ENCODE assay signal across 29 cellular contexts in genomic region chr10:51403522-51403921, GRCh38.
"Had no signal": no experiment of that assay in that cellular context is flagged by ENCODE, and none has a peak within 500 bp of the region (broad histone marks: within the 10 kb centered on the region; RNA-seq: fewer than 3 reads in every experiment).

No MANE protein-coding gene starts in this region.

- H3K4me3 Mint-ChIP-seq: activated CD4-positive, alpha-beta memory T cell treated with anti-CD3 and anti-CD28 coated beads, Interleukin-2, amount 10 ng/mL, durations not matched to agents 7 days and 5 days; activated CD4-positive, alpha-beta T cell treated with anti-CD3 and anti-CD28 coated beads for 36 hours; activated CD4-positive, alpha-beta T cell treated with anti-CD3 and anti-CD28 coated beads, Interleukin-2, amount 10 ng/mL, durations not matched to agents 24 days and 14 days; activated naive CD8-positive, alpha-beta T cell; activated T-cell treated with anti-CD3 and anti-CD28 coated beads, Interleukin-2, amount 50 U/mL, for 24 hours; activated T-cell treated with anti-CD3 and anti-CD28 coated beads, Interleukin-2, amount 50 U/mL, for 72 hours; activated T-helper 17 cell treated with anti-CD3 and anti-CD28 coated beads, Interleukin-2, amount 50 U/mL, for 72 hours; central memory CD8-positive, alpha-beta T cell; dendritic cell treated with granulocyte-macrophage colony-stimulating factor and Interleukin-4, amounts not matched to agents 40 ng/mL and 50 ng/mL, for 4 days; endodermal cell; T-helper 17 cell; T-helper 2 cell treated with Interferon-gamma antibody and Interleukin-4, amounts not matched to agents 5 μg/mL and 100 μg/mL, for 36 hours had no signal

- H3K4me1 ChIP-seq: adrenal gland had no signal

- H3K36me3 Mint-ChIP-seq: activated naive CD8-positive, alpha-beta T cell had no signal

- H3K36me3 ChIP-seq: adrenal gland, brain microvascular endothelial cell had no signal

- H3K27me3 Mint-ChIP-seq: activated CD4-positive, alpha-beta memory T cell treated with anti-CD3 and anti-CD28 coated beads, Interleukin-2, amount 10 ng/mL, durations not matched to agents 7 days and 5 days; activated CD4-positive, alpha-beta T cell treated with anti-CD3 and anti-CD28 coated beads, Interleukin-2, amount 10 ng/mL, durations not matched to agents 24 days and 14 days; activated T-helper 17 cell treated with anti-CD3 and anti-CD28 coated beads, Interleukin-2, amount 50 U/mL, for 72 hours; central memory CD8-positive, alpha-beta T cell; dendritic cell treated with granulocyte-macrophage colony-stimulating factor and Interleukin-4, amounts not matched to agents 40 ng/mL and 50 ng/mL, for 4 days had no signal

- H3K27ac Mint-ChIP-seq: activated CD4-positive, alpha-beta memory T cell treated with anti-CD3 and anti-CD28 coated beads, Interleukin-2, amount 10 ng/mL, durations not matched to agents 7 days and 5 days; activated CD4-positive, alpha-beta T cell treated with anti-CD3 and anti-CD28 coated beads for 36 hours; activated CD4-positive, alpha-beta T cell treated with anti-CD3 and anti-CD28 coated beads, Interleukin-2, amount 10 ng/mL, durations not matched to agents 24 days and 14 days; activated naive CD8-positive, alpha-beta T cell; activated T-cell treated with anti-CD3 and anti-CD28 coated beads, Interleukin-2, amount 50 U/mL, for 24 hours; activated T-cell treated with anti-CD3 and anti-CD28 coated beads, Interleukin-2, amount 50 U/mL, for 72 hours; activated T-helper 17 cell treated with anti-CD3 and anti-CD28 coated beads, Interleukin-2, amount 50 U/mL, for 72 hours; dendritic cell treated with granulocyte-macrophage colony-stimulating factor and Interleukin-4, amounts not matched to agents 40 ng/mL and 50 ng/mL, for 4 days; endodermal cell; T-helper 17 cell; T-helper 2 cell treated with Interferon-gamma antibody and Interleukin-4, amounts not matched to agents 5 μg/mL and 100 μg/mL, for 36 hours had no signal

- H3K9me3 Mint-ChIP-seq: activated CD4-positive, alpha-beta memory T cell treated with anti-CD3 and anti-CD28 coated beads, Interleukin-2, amount 10 ng/mL, durations not matched to agents 7 days and 5 days; activated CD4-positive, alpha-beta T cell treated with anti-CD3 and anti-CD28 coated beads, Interleukin-2, amount 10 ng/mL, durations not matched to agents 24 days and 14 days; activated T-cell treated with anti-CD3 and anti-CD28 coated beads, Interleukin-2, amount 50 U/mL, for 24 hours; activated T-cell treated with anti-CD3 and anti-CD28 coated beads, Interleukin-2, amount 50 U/mL, for 72 hours; activated T-helper 17 cell treated with anti-CD3 and anti-CD28 coated beads, Interleukin-2, amount 50 U/mL, for 72 hours; central memory CD8-positive, alpha-beta T cell; endodermal cell; T-helper 2 cell treated with Interferon-gamma antibody and Interleukin-4, amounts not matched to agents 5 μg/mL and 100 μg/mL, for 36 hours had no signal

- ATAC-seq: activated CD4-positive, alpha-beta T cell treated with anti-CD3 and anti-CD28 coated beads for 36 hours; activated T-cell treated with anti-CD3 and anti-CD28 coated beads, Interleukin-2, amount 50 U/mL, for 72 hours; activated T-helper 17 cell treated with anti-CD3 and anti-CD28 coated beads, Interleukin-2, amount 50 U/mL, for 72 hours; esophagus mucosa; T-helper 17 cell had no signal

- H3K27me3 ChIP-seq: adrenal gland, brain microvascular endothelial cell, dorsolateral prefrontal cortex had no signal

- H3K4me1 Mint-ChIP-seq: activated CD4-positive, alpha-beta memory T cell treated with anti-CD3 and anti-CD28 coated beads, Interleukin-2, amount 10 ng/mL, durations not matched to agents 7 days and 5 days; activated CD4-positive, alpha-beta T cell treated with anti-CD3 and anti-CD28 coated beads for 36 hours; activated CD4-positive, alpha-beta T cell treated with anti-CD3 and anti-CD28 coated beads, Interleukin-2, amount 10 ng/mL, durations not matched to agents 24 days and 14 days; activated T-helper 17 cell treated with anti-CD3 and anti-CD28 coated beads, Interleukin-2, amount 50 U/mL, for 72 hours; central memory CD8-positive, alpha-beta T cell; T-helper 17 cell had no signal

- H3K27ac ChIP-seq: adrenal gland, brain microvascular endothelial cell, dorsolateral prefrontal cortex had no signal

- DNase-seq: activated CD4-positive, alpha-beta memory T cell treated with anti-CD3 and anti-CD28 coated beads, Interleukin-2, amount 10 ng/mL, durations not matched to agents 7 days and 5 days; activated CD4-positive, alpha-beta T cell treated with anti-CD3 and anti-CD28 coated beads for 36 hours; activated CD4-positive, alpha-beta T cell treated with anti-CD3 and anti-CD28 coated beads, Interleukin-2, amount 10 ng/mL, durations not matched to agents 24 days and 14 days; activated CD4-positive, CD25-positive, alpha-beta regulatory T cell; activated CD4-positive, CD25-positive, alpha-beta regulatory T cell treated with anti-CD3 and anti-CD28 coated beads, Interleukin-2, amount 50 U/mL, for 72 hours; activated CD8-positive, alpha-beta memory T cell treated with anti-CD3 and anti-CD28 coated beads, Interleukin-2, amount 50 U/mL, for 48 hours; activated effector memory CD4-positive, alpha-beta T cell treated with Interleukin-2 at 50 U/mL for 16 hours; activated gamma-delta T cell treated with Interleukin-2 at 50 U/mL for 16 hours; activated naive CD4-positive, alpha-beta T cell treated with anti-CD3 and anti-CD28 coated beads, Interleukin-2, amount 50 U/mL, for 16 hours; activated naive CD4-positive, alpha-beta T cell treated with Interleukin-2 at 50 U/mL for 16 hours; activated T-cell treated with anti-CD3 and anti-CD28 coated beads for 4 hours; activated T-cell treated with anti-CD3 and anti-CD28 coated beads, Interleukin-2, amount 50 U/mL, for 24 hours; activated T-cell treated with anti-CD3 and anti-CD28 coated beads, Interleukin-2, amount 50 U/mL, for 72 hours; adrenal gland; brain microvascular endothelial cell; dorsolateral prefrontal cortex; effector memory CD4-positive, alpha-beta T cell; endodermal cell; foreskin fibroblast; head of caudate nucleus; T-helper 1 cell; T-helper 17 cell had no signal

- H3K4me3 ChIP-seq: adrenal gland, coronary artery, dorsolateral prefrontal cortex had no signal

- H3K9me3 ChIP-seq: adrenal gland had no signal
